Comparison of ENCODE assay signal across 1 cellular context in the genomic region with DNA sequence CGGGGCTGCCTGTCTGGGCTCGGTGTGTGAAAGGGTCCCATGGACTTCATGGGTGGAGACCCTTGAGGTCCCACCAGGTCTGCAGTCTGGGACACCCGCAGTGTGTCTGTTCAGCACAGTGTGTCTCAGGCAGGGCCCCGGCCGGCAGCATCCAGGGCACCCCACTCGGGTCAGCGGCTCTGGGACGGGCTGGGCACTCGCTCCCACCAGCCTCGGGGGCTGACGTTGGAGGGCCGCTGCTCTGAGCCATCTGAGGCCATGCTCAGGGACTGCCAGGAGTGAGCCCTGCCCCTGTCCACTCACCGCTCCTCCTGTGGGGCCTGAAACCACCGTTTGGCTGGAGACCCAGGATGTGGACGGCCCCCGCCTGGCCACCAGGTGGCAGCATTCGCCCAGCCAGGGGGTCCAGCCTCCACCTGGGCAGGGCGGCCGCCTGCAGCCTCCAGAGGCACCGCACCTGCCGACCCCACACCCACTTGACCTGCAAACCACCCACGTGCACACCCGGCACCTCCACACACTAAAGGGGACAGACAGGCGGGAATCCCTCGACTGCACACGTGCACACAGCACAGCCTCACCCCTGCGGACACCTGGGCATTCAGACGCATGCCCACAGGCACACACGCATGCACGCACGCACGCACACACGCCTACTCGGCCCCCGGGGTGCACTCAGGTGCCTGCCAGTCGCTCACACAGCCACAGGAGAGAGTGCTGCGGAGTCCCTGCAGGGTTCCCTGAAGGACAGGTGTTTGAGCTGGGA.
TF ChIP-seq lines count a peak whose summit lies in the region.

No MANE protein-coding gene starts in this region.

TF ChIP-seq in HepG2, 621 proteins besides CTCF, POLR2A, EP300 and RAD21 (continued from another document and continues in another):
- TF ChIP-seq, protein P1, sequence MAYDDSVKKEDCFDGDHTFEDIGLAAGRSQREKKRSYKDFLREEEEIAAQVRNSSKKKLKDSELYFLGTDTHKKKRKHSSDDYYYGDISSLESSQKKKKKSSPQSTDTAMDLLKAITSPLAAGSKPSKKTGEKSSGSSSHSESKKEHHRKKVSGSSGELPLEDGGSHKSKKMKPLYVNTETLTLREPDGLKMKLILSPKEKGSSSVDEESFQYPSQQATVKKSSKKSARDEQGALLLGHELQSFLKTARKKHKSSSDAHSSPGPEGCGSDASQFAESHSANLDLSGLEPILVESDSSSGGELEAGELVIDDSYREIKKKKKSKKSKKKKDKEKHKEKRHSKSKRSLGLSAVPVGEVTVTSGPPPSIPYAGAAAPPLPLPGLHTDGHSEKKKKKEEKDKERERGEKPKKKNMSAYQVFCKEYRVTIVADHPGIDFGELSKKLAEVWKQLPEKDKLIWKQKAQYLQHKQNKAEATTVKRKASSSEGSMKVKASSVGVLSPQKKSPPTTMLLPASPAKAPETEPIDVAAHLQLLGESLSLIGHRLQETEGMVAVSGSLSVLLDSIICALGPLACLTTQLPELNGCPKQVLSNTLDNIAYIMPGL (CRISPR knock-in tag; IDR thresholded peaks at IDR 0.05; ENCODE audit: borderline replicate concordance in 1 of 2, low read depth in 1 of 2), result peak; percentile 75 to 89
- TF ChIP-seq ZNF326 (CRISPR knock-in tag; IDR thresholded peaks at IDR 0.05; ENCODE audit: borderline replicate concordance) (no peak), ZFP36L1 (CRISPR knock-in tag; IDR thresholded peaks at IDR 0.05) (0 out of 2 replicates have a peak, but pooled peaks have one; percentile 45), NFE2 (CRISPR knock-in tag; IDR thresholded peaks at IDR 0.05) (no peak), HNRNPL (IDR thresholded peaks at IDR 0.05; ENCODE audit: low read depth, low read length) (peak; percentile 90), NCOA1 (CRISPR knock-in tag; IDR thresholded peaks at IDR 0.05) (0 out of 2 replicates have a peak, but pooled peaks have one; percentile 65), GABPA (IDR thresholded peaks at IDR 0.05; ENCODE audit: low read depth, low read length) (no peak), GABPA (CRISPR knock-in tag; IDR thresholded peaks at IDR 0.05; ENCODE audit: low read depth) (no peak), EED (CRISPR knock-in tag; IDR thresholded peaks at IDR 0.05) (no peak), FOXA1 (IDR thresholded peaks at IDR 0.05) (no peak), FOXA1 (CRISPR knock-in tag; IDR thresholded peaks at IDR 0.05) (no peak), ONECUT2 (CRISPR knock-in tag; IDR thresholded peaks at IDR 0.05) (no peak), MTF2 (CRISPR knock-in tag; IDR thresholded peaks at IDR 0.05; ENCODE audit: borderline replicate concordance) (peak; percentile 100), HNF4A (CRISPR knock-in tag; IDR thresholded peaks at IDR 0.05) (peak; percentile 42; the same call in 1 of the 2 replicates), RNF2 (conservative IDR thresholded peaks at IDR 0.05; ENCODE audit: low read depth) (no peak; the same call in 1 of the 2 replicates), ZNF232 (CRISPR knock-in tag; IDR thresholded peaks at IDR 0.05; ENCODE audit: borderline replicate concordance) (peak; percentile 51; the same call in 1 of the 2 replicates), MTA3 (CRISPR knock-in tag; IDR thresholded peaks at IDR 0.05) (no peak), ZNF614 (CRISPR knock-in tag; IDR thresholded peaks at IDR 0.05; ENCODE audit: borderline replicate concordance) (peak; percentile 77; the same call in 1 of the 2 replicates), NFKB2 (CRISPR knock-in tag; IDR thresholded peaks at IDR 0.05; ENCODE audit: borderline replicate concordance) (peak; percentile 70; the same call in 1 of the 2 replicates), XBP1 (CRISPR knock-in tag; IDR thresholded peaks at IDR 0.05) (no peak), NR3C1 (CRISPR knock-in tag; IDR thresholded peaks at IDR 0.05) (no peak), ZNF225 (CRISPR knock-in tag; IDR thresholded peaks at IDR 0.05) (peak; percentile 85; the same call in 1 of the 2 replicates), ZNF816 (CRISPR knock-in tag; IDR thresholded peaks at IDR 0.05; ENCODE audit: borderline replicate concordance) (no peak), MAFF (IDR thresholded peaks at IDR 0.05; ENCODE audit: low read depth, low read length) (no peak), ZNF10 (CRISPR knock-in tag; IDR thresholded peaks at IDR 0.05; ENCODE audit: borderline replicate concordance, low read depth) (no peak), ZNF672 (CRISPR knock-in tag; IDR thresholded peaks at IDR 0.05) (no peak), KDM5A (IDR thresholded peaks at IDR 0.05; ENCODE audit: borderline replicate concordance, low read length) (no peak), TSC22D2 (CRISPR knock-in tag; IDR thresholded peaks at IDR 0.05; ENCODE audit: borderline replicate concordance) (peak; percentile 84; the same call in 1 of the 2 replicates), ZNF883 (CRISPR knock-in tag; IDR thresholded peaks at IDR 0.05; ENCODE audit: not compliant biosample characterization) (peak; percentile 92), HMG20A (CRISPR knock-in tag; IDR thresholded peaks at IDR 0.05; ENCODE audit: borderline replicate concordance) (no peak), CREB1 (IDR thresholded peaks at IDR 0.05) (no peak), CREB1 (CRISPR knock-in tag; IDR thresholded peaks at IDR 0.05) (no peak), RAD51 (IDR thresholded peaks at IDR 0.05; ENCODE audit: borderline replicate concordance) (no peak), ZNF143 (CRISPR knock-in tag; IDR thresholded peaks at IDR 0.05) (peak; percentile 43; the same call in 1 of the 2 replicates), ZNF598 (CRISPR knock-in tag; IDR thresholded peaks at IDR 0.05; ENCODE audit: borderline replicate concordance) (peak; percentile 78; the same call in 1 of the 2 replicates), ZNF136 (CRISPR knock-in tag; IDR thresholded peaks at IDR 0.05; ENCODE audit: low read depth) (peak; percentile 28; the same call in 1 of the 2 replicates), SRSF4 (IDR thresholded peaks at IDR 0.05; ENCODE audit: low read depth, low read length, poor library complexity, severe bottlenecking) (no peak), ZNF7 (CRISPR knock-in tag; IDR thresholded peaks at IDR 0.05) (no peak), ZFP36L2 (CRISPR knock-in tag; IDR thresholded peaks at IDR 0.05) (no peak), RBM39 (IDR thresholded peaks at IDR 0.05; ENCODE audit: low read depth, low read length, poor library complexity, severe bottlenecking) (no peak), ZNF468 (CRISPR knock-in tag; IDR thresholded peaks at IDR 0.05) (0 out of 2 replicates have a peak, but pooled peaks have one; percentile 55), HDAC2 (CRISPR knock-in tag; IDR thresholded peaks at IDR 0.05) (peak; percentile 55; the same call in 1 of the 2 replicates), ESRRA (CRISPR knock-in tag; IDR thresholded peaks at IDR 0.05; ENCODE audit: low read depth) (no peak), ZBTB1 (CRISPR knock-in tag; IDR thresholded peaks at IDR 0.05; ENCODE audit: borderline replicate concordance) (no peak), ZC3H13 (CRISPR knock-in tag; IDR thresholded peaks at IDR 0.05) (no peak), ZSCAN21 (CRISPR knock-in tag; IDR thresholded peaks at IDR 0.05; ENCODE audit: borderline replicate concordance) (peak; percentile 84; the same call in 1 of the 2 replicates), SNRNP70 (IDR thresholded peaks at IDR 0.05; ENCODE audit: low read depth, low read length) (no peak), TBX3 (IDR thresholded peaks at IDR 0.05; ENCODE audit: borderline replicate concordance) (no peak), TEAD2 (CRISPR knock-in tag; IDR thresholded peaks at IDR 0.05) (0 out of 2 replicates have a peak, but pooled peaks have one; percentile 67), GABPB1 (CRISPR knock-in tag; IDR thresholded peaks at IDR 0.05) (peak; percentile 77; the same call in 1 of the 2 replicates), MIER3 (CRISPR knock-in tag; IDR thresholded peaks at IDR 0.05; ENCODE audit: borderline replicate concordance) (peak; percentile 71; the same call in 1 of the 2 replicates)
- TF ChIP-seq, protein P2, sequence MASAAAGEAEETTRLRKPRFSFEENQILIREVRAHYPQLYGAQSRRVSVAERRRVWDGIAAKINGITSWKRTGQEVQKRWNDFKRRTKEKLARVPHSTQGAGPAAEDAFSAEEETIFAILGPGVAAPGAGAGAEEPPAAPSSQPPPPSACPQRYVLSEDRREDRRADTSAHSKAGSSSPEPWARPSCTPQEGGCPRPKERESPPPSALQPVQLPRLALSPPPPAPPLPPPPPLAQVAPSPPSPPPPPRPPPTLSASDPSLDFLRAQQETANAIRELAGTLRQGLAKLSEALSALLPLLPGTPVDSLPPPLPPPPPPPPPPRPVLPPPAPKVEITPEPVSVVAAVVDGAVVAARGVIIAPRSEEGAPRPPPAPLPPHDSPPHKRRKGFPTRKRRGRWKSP (CRISPR knock-in tag; IDR thresholded peaks at IDR 0.05), result no peak
- TF ChIP-seq, protein P3, sequence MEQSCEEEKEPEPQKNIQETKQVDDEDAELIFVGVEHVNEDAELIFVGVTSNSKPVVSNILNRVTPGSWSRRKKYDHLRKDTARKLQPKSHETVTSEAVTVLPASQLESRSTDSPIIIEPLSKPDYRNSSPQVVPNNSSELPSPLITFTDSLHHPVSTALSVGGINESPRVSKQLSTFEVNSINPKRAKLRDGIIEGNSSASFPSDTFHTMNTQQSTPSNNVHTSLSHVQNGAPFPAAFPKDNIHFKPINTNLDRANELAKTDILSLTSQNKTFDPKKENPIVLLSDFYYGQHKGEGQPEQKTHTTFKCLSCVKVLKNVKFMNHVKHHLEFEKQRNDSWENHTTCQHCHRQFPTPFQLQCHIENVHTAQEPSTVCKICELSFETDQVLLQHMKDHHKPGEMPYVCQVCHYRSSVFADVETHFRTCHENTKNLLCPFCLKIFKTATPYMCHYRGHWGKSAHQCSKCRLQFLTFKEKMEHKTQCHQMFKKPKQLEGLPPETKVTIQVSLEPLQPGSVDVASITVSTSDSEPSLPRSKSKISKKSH (CRISPR knock-in tag; IDR thresholded peaks at IDR 0.05; ENCODE audit: borderline replicate concordance), result no peak
- TF ChIP-seq, protein P4, sequence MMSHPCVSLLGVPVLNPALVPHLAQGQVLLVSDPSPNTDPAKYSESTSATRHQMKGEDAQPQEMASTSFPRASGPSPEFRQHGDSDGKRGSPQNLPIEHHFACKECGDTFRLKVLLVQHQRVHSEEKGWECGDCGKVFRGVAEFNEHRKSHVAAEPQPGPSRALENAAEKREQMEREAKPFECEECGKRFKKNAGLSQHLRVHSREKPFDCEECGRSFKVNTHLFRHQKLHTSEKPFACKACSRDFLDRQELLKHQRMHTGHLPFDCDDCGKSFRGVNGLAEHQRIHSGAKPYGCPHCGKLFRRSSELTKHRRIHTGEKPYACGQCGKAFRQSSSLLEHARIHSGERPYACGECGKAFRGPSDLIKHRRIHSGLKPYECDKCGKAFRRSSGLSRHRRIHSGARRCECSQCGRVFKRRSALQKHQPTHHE (CRISPR knock-in tag; IDR thresholded peaks at IDR 0.05; ENCODE audit: borderline replicate concordance), result peak; percentile 82; the same call in 1 of the 2 replicates
- TF ChIP-seq, protein P5, sequence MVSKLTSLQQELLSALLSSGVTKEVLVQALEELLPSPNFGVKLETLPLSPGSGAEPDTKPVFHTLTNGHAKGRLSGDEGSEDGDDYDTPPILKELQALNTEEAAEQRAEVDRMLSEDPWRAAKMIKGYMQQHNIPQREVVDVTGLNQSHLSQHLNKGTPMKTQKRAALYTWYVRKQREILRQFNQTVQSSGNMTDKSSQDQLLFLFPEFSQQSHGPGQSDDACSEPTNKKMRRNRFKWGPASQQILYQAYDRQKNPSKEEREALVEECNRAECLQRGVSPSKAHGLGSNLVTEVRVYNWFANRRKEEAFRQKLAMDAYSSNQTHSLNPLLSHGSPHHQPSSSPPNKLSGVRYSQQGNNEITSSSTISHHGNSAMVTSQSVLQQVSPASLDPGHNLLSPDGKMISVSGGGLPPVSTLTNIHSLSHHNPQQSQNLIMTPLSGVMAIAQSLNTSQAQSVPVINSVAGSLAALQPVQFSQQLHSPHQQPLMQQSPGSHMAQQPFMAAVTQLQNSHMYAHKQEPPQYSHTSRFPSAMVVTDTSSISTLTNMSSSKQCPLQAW (CRISPR knock-in tag; IDR thresholded peaks at IDR 0.05), result peak; percentile 73; the same call in 1 of the 2 replicates
- TF ChIP-seq, protein P6, sequence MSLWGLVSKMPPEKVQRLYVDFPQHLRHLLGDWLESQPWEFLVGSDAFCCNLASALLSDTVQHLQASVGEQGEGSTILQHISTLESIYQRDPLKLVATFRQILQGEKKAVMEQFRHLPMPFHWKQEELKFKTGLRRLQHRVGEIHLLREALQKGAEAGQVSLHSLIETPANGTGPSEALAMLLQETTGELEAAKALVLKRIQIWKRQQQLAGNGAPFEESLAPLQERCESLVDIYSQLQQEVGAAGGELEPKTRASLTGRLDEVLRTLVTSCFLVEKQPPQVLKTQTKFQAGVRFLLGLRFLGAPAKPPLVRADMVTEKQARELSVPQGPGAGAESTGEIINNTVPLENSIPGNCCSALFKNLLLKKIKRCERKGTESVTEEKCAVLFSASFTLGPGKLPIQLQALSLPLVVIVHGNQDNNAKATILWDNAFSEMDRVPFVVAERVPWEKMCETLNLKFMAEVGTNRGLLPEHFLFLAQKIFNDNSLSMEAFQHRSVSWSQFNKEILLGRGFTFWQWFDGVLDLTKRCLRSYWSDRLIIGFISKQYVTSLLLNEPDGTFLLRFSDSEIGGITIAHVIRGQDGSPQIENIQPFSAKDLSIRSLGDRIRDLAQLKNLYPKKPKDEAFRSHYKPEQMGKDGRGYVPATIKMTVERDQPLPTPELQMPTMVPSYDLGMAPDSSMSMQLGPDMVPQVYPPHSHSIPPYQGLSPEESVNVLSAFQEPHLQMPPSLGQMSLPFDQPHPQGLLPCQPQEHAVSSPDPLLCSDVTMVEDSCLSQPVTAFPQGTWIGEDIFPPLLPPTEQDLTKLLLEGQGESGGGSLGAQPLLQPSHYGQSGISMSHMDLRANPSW (CRISPR knock-in tag; IDR thresholded peaks at IDR 0.05; ENCODE audit: borderline replicate concordance), result no peak; the same call in 1 of the 2 replicates
- TF ChIP-seq, protein P7, sequence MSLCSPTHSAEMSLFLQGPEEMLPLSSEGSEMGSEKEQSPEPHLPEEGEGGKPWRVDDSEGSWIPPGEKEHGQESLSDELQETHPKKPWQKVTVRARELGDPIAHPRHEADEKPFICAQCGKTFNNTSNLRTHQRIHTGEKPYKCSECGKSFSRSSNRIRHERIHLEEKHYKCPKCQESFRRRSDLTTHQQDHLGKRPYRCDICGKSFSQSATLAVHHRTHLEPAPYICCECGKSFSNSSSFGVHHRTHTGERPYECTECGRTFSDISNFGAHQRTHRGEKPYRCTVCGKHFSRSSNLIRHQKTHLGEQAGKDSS (CRISPR knock-in tag; IDR thresholded peaks at IDR 0.05; ENCODE audit: borderline replicate concordance, low read depth), result peak; percentile 95
- TF ChIP-seq, protein P8, sequence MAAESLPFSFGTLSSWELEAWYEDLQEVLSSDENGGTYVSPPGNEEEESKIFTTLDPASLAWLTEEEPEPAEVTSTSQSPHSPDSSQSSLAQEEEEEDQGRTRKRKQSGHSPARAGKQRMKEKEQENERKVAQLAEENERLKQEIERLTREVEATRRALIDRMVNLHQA (CRISPR knock-in tag; IDR thresholded peaks at IDR 0.05), result no peak
- TF ChIP-seq, protein P9, sequence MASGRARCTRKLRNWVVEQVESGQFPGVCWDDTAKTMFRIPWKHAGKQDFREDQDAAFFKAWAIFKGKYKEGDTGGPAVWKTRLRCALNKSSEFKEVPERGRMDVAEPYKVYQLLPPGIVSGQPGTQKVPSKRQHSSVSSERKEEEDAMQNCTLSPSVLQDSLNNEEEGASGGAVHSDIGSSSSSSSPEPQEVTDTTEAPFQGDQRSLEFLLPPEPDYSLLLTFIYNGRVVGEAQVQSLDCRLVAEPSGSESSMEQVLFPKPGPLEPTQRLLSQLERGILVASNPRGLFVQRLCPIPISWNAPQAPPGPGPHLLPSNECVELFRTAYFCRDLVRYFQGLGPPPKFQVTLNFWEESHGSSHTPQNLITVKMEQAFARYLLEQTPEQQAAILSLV (CRISPR knock-in tag; IDR thresholded peaks at IDR 0.05; ENCODE audit: borderline replicate concordance), result 0 out of 2 replicates have a peak, but pooled peaks have one; percentile 74
